ENCODE assay signal across 16 cellular contexts in genomic region chr11:17839450-17839849, GRCh38.
DNase-seq lines count a peak whose midpoint lies in the region; ATAC-seq and TF ChIP-seq lines count a peak whose summit lies in the region.
"Had no signal": no experiment of that assay in that cellular context is flagged by ENCODE, and none has a peak within 500 bp of the region (broad histone marks: within the 10 kb centered on the region; RNA-seq: fewer than 3 reads in every experiment).

No MANE protein-coding gene starts in this region.

- ATAC-seq in left ventricle myocardium superior (peak; percentile 59), Right ventricle myocardium superior (ENCODE audit: poor library complexity) (no peak), GM21381 (IDR thresholded peaks at IDR 0.05; ENCODE audit: unreplicated experiment) (no peak), HG03520 (IDR thresholded peaks at IDR 0.05; ENCODE audit: unreplicated experiment) (no peak)

- H3K27ac ChIP-seq in dorsolateral prefrontal cortex = peak overlapping the region in 31 of 59 donors; percentile 2 to 75 (median 46)
- H3K27ac ChIP-seq: C4-2B, KMS-11 had no signal

- DNase-seq in left ventricle myocardium superior (no peak), Right ventricle myocardium superior (no peak), dorsolateral prefrontal cortex (peak in 6 of 10 donors; percentile 8 to 73 (median 32)), posterior cingulate gyrus (peak in 6 of 10 donors; percentile 10 to 84 (median 67)), HUDEP-2 (lab: John Stamatoyannopoulos, UW; ENCODE audit: unreplicated experiment in 76 of 76) (no peak), mesenteric fat pad (ENCODE audit: low spot score) (no peak)
- DNase-seq: NCI-H1092 treated with DMSO at 0.1 percent for 48 hours; NCI-H2081 treated with DMSO at 0.1 percent for 48 hours; NCI-H2227 treated with DMSO at 0.1 percent for 48 hours; NK-92 treated with Interleukin-12 subunit alpha and Interleukin-12 subunit beta, amount 100 ng/mL, for 24 hours; OCI-M1; SIG-M5 had no signal

- intact Hi-C loops in left ventricle myocardium superior (cut with micrococcal nuclease) (no loop called here), Right ventricle myocardium superior (cut with DNase I) (no loop called here), dorsolateral prefrontal cortex (cut with DNase I) (loop anchor here in 1 of 2 donors (10.0 kb wide), 1 partner anchor 105 kb away; the partner anchor contains the start of gene KCNC1), posterior cingulate gyrus (cut with DNase I) (no loop called here)

- H3K4me3 ChIP-seq in dorsolateral prefrontal cortex = no peak overlapping the region

- H3K27me3 ChIP-seq in dorsolateral prefrontal cortex = no peaks in the 10 kb centered on the region

- TF ChIP-seq CTCF in dorsolateral prefrontal cortex (IDR thresholded peaks at IDR 0.05 in 54 of 56, conservative IDR thresholded peaks at IDR 0.05 in 2 of 56; ENCODE audit: low read depth in 1 of 56, partially characterized antibody in 56 of 56) = no peak

Comparison
In these comparisons a context has a peak if more than half of its experiments do, and no peak if none do; other contexts are left out.
1. DNase-seq: peak in dorsolateral prefrontal cortex (6 of 10) and posterior cingulate gyrus (6 of 10); none in left ventricle myocardium superior (single experiment), Right ventricle myocardium superior (single experiment), HUDEP-2 (0 of 76) and mesenteric fat pad (single experiment).